Comparison of ENCODE assay signal across 10 cellular contexts in the genomic region with DNA sequence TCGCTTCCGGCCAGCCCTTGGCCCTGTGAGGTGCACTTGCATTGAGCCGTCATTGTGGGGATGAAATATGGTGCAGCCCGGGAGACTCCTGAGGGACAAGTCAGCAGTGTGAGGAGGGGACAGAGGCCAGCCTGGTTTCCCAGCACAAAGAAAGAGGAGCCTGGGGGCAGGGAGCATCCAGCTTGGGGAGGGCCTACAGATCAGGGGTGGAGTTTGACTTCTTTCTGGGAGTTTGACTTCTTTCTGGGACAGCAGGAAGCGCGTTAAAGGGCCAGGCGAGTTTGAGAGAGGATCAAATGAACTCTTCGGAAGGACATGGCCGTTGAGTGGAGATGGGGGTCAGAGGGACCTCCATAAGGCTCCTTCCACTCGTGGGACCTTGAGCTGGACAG.
DNase-seq lines count a peak whose midpoint lies in the region; ATAC-seq and TF ChIP-seq lines count a peak whose summit lies in the region.
"Had no signal": no experiment of that assay in that cellular context is flagged by ENCODE, and none has a peak within 500 bp of the region (broad histone marks: within the 10 kb centered on the region; RNA-seq: fewer than 3 reads in every experiment).

No MANE protein-coding gene starts in this region.

- DNase-seq in adipocyte (ENCODE audit: low read depth) = no peak
- peak in 1 of 2 donors; percentile 59 for DNase-seq in foreskin keratinocyte
- no peak for DNase-seq in transverse colon
- no peak for DNase-seq in NCI-H524 (lab: John Stamatoyannopoulos, UW)
- no peak for DNase-seq in NCI-H446 treated with DMSO at 0.1 percent for 48 hours (lab: John Stamatoyannopoulos, UW)
- no peak for DNase-seq in GM10266 (ENCODE audit: extremely low spot score)
- DNase-seq: HFFc6; stimulated activated naive CD4-positive, alpha-beta T cell treated with Interleukin-2 at 50 U/mL for 16 hours had no signal

- H3K36me3 ChIP-seq in adipocyte (ENCODE audit: control insufficient read depth, insufficient read depth, low read length, severe bottlenecking) (no peaks in the 10 kb centered on the region), mucosa of stomach (ENCODE audit: control insufficient read depth, insufficient read depth, low read length) (no peaks in the 10 kb centered on the region), transverse colon (no peaks in the 10 kb centered on the region)

- H3K27me3 ChIP-seq in adipocyte (replicated peaks; ENCODE audit: control insufficient read depth, insufficient read depth, low read length) (no peaks in the 10 kb centered on the region), foreskin keratinocyte (no peaks in the 10 kb centered on the region), mucosa of stomach (ENCODE audit: control insufficient read depth, insufficient read depth, low read length) (no peaks in the 10 kb centered on the region), transverse colon (no peaks in the 10 kb centered on the region)

- ATAC-seq in foreskin keratinocyte (peak; percentile 19), HG03520 (IDR thresholded peaks at IDR 0.05; ENCODE audit: unreplicated experiment) (no peak)

- TF ChIP-seq POLR2A in transverse colon (IDR thresholded peaks at IDR 0.05) = no peak

- H3K4me3 ChIP-seq in adipocyte (ENCODE audit: low read length) = peak overlapping the region; percentile 6
- no peak overlapping the region for H3K4me3 ChIP-seq in mucosa of stomach (ENCODE audit: low read length)
- no peak overlapping the region for H3K4me3 ChIP-seq in transverse colon

- TF ChIP-seq CTCF in foreskin keratinocyte (conservative IDR thresholded peaks at IDR 0.05) (no peak), transverse colon (IDR thresholded peaks at IDR 0.05) (no peak), GM10266 (IDR thresholded peaks at IDR 0.05; ENCODE audit: control insufficient read depth, insufficient read depth, low read depth, missing control alignments) (no peak)

- intact Hi-C loops in transverse colon (cut with DNase I; ENCODE audit: low total_unique reads) = no loop called here

- in situ Hi-C loops in transverse colon (cut with MboI; ENCODE audit: low pct_ligation_motif_present in 1 of 4, low pct_unique_long_range_greater_than_20kb in 1 of 4, low sequenced_read_pairs in 3 of 4) = no loop called here

- no peak for TF ChIP-seq EP300 in transverse colon (IDR thresholded peaks at IDR 0.05; ENCODE audit: low read depth)

- H3K4me1 ChIP-seq in adipocyte (ENCODE audit: control insufficient read depth, insufficient read depth, low read length) = peaks cover 32% of the 10 kb centered on the region
- peaks cover 13% of the 10 kb centered on the region for H3K4me1 ChIP-seq in foreskin keratinocyte
- peaks cover 13% of the 10 kb centered on the region for H3K4me1 ChIP-seq in mucosa of stomach (ENCODE audit: control insufficient read depth, insufficient read depth, low read length)
- peaks cover 0 to 6% (median 0%) of the 10 kb centered on the region in 4 donors for H3K4me1 ChIP-seq in transverse colon

- WGBS in transverse colon (ENCODE audit: low coverage in 1 of 2), 2 donors = 57 to 72% methylated on average over 7 to 10 of the region's 10 CpGs

- H3K9me3 ChIP-seq in adipocyte (ENCODE audit: control insufficient read depth, low read length) (no peaks in the 10 kb centered on the region), mucosa of stomach (ENCODE audit: control insufficient read depth, low read length) (no peaks in the 10 kb centered on the region), transverse colon (no peaks in the 10 kb centered on the region)

- no peak overlapping the region for H3K27ac ChIP-seq in foreskin keratinocyte
- H3K27ac ChIP-seq in transverse colon = peak overlapping the region; percentile 40 to 62 (median 61)

- H3K9ac ChIP-seq in adipocyte (ENCODE audit: low read length) (peak overlapping the region; percentile 61), mucosa of stomach (ENCODE audit: low read length) (peak overlapping the region; percentile 28)
